Comparison of ENCODE assay signal across 16 cellular contexts in the genomic region with DNA sequence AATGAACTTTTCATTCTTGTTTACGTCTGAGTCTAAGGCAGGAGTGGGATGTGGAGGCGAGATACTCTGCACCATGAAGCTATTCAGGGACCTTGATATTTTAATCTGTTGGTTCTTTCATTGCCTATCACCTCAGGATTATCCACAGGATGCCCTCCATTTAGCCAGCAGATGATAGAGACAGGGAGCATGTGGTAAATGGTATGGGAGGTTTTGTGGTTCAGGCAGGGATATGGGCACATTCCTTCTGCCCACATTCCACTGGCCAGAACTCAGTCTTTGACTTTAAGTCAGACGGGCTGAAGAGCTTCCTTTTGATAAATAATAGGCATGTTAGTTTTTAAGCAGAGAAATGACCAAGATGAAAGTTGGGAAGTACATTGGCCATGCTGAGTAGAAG.
DNase-seq lines count a peak whose midpoint lies in the region; ATAC-seq and TF ChIP-seq lines count a peak whose summit lies in the region.
"Had no signal": no experiment of that assay in that cellular context is flagged by ENCODE, and none has a peak within 500 bp of the region (broad histone marks: within the 10 kb centered on the region; RNA-seq: fewer than 3 reads in every experiment).

No MANE protein-coding gene starts in this region.

- no peaks in the 10 kb centered on the region for H3K9me2 ChIP-seq in GM23338 (ENCODE audit: insufficient read depth)

- H3K79me2 ChIP-seq in GM23338 (replicated peaks; ENCODE audit: insufficient read depth) (no peaks in the 10 kb centered on the region), trophoblast cell (ENCODE audit: control insufficient read depth, insufficient read depth, low read length, poor library complexity) (no peaks in the 10 kb centered on the region)

- peaks cover 35% of the 10 kb centered on the region for H3K36me3 Mint-ChIP-seq in GM23338 (ENCODE audit: low read depth)
- H3K36me3 Mint-ChIP-seq: natural killer cell treated with Interleukin-12 subunit alpha and Interleukin-12 subunit beta and Interleukin-15 and Interleukin-18, amount 100 ng/mL, for 72 hours had no signal

- H3K4me3 ChIP-seq in GM23338 (no peak overlapping the region), fibroblast of villous mesenchyme (ENCODE audit: low read depth, low read length) (no peak overlapping the region), trophoblast cell (ENCODE audit: low read depth, low read length) (no peak overlapping the region)
- H3K4me3 ChIP-seq: esophagus muscularis mucosa had no signal

- H2AK5ac ChIP-seq in trophoblast cell (ENCODE audit: low read length): no peak overlapping the region

- no peak overlapping the region for H3K9ac ChIP-seq in trophoblast cell (ENCODE audit: low read length)

- H3K36me3 ChIP-seq in GM23338 (ENCODE audit: insufficient read depth): peaks cover 15% of the 10 kb centered on the region
- no peaks in the 10 kb centered on the region for H3K36me3 ChIP-seq in trophoblast cell (ENCODE audit: control insufficient read depth in 1 of 2, insufficient read depth in 2 of 2, low read length in 2 of 2)
- H3K36me3 ChIP-seq: esophagus muscularis mucosa had no signal

- H3K9me3 Mint-ChIP-seq in GM23338: peaks cover 29% of the 10 kb centered on the region

- peaks cover 7% of the 10 kb centered on the region for H3K79me1 ChIP-seq in trophoblast cell (ENCODE audit: low read length)

- peaks cover 8% of the 10 kb centered on the region; the same call in 1 of the 2 replicates for H3F3A ChIP-seq in GM23338 (replicated peaks; ENCODE audit: low read depth)

- H4K91ac ChIP-seq in trophoblast cell (ENCODE audit: low read depth, low read length): no peak overlapping the region

- no CpG with 5 or more reads among the region's 3 CpGs for WGBS in trophoblast cell (ENCODE audit: extremely low coverage, insufficient coverage, insufficient read length)

- H2AFZ ChIP-seq in GM23338: no peak overlapping the region
- no peak overlapping the region for H2AFZ ChIP-seq in trophoblast cell (ENCODE audit: insufficient read depth, low read length, poor library complexity)

- no peak overlapping the region for H3K23ac ChIP-seq in trophoblast cell (ENCODE audit: low read length)

- H3K9me3 ChIP-seq in trophoblast cell (ENCODE audit: insufficient read depth, low read depth, low read length): no peaks in the 10 kb centered on the region
- H3K9me3 ChIP-seq: esophagus muscularis mucosa had no signal

- no peaks in the 10 kb centered on the region for H4K20me1 ChIP-seq in GM23338 (replicated peaks; ENCODE audit: insufficient read depth)

- H3K14ac ChIP-seq in trophoblast cell (ENCODE audit: low read length): no peak overlapping the region

- H2BK12ac ChIP-seq in trophoblast cell (ENCODE audit: low read length): peak overlapping the region; percentile 30

- peak; percentile 56 for ATAC-seq in GM23338
- ATAC-seq: activated CD8-positive, alpha-beta T cell treated with anti-CD3 and anti-CD28 coated beads for 36 hours; activated T-helper 17 cell treated with anti-CD3 and anti-CD28 coated beads, Interleukin-2, amount 50 U/mL, for 72 hours; left ventricle myocardium superior; natural killer cell treated with Interleukin-12 subunit alpha and Interleukin-12 subunit beta and Interleukin-15 and Interleukin-18, amount 100 ng/mL, for 72 hours; Panc1 had no signal

- DNase-seq in GM23338 (ENCODE audit: low spot score) (peak; percentile 59), RPMI7951 (ENCODE audit: low read depth) (peak; percentile 79), fibroblast of villous mesenchyme (ENCODE audit: low read depth) (peak; percentile 71), trophoblast cell (peak in 1 of 2 donors; percentile 45), NCI-H82 treated with DMSO at 0.1 percent for 48 hours (lab: John Stamatoyannopoulos, UW; ENCODE audit: unreplicated experiment) (no peak), GDM1 (lab: John Stamatoyannopoulos, UW) (no peak), middle frontal gyrus (ENCODE audit: extremely low spot score, low spot score) (no peak)
- DNase-seq: activated CD8-positive, alpha-beta T cell treated with anti-CD3 and anti-CD28 coated beads for 36 hours; aorta; left ventricle myocardium superior; NCI-H2029 treated with DMSO at 0.1 percent for 48 hours; NCI-H748 treated with DMSO at 0.1 percent for 48 hours had no signal

- H3K27me3 ChIP-seq in GM23338 (ENCODE audit: insufficient read depth): no peaks in the 10 kb centered on the region
- no peaks in the 10 kb centered on the region for H3K27me3 ChIP-seq in trophoblast cell (ENCODE audit: insufficient read depth, low read length)
- H3K27me3 ChIP-seq: esophagus muscularis mucosa had no signal

- H3K27ac ChIP-seq in GM23338 (ENCODE audit: low read depth) (peak overlapping the region; percentile 97), trophoblast cell (ENCODE audit: low read depth, low read length) (no peak overlapping the region)
- H3K27ac ChIP-seq: esophagus muscularis mucosa had no signal

- peaks cover 55% of the 10 kb centered on the region for H3K4me1 Mint-ChIP-seq in GM23338
- H3K4me1 Mint-ChIP-seq: activated T-helper 17 cell treated with anti-CD3 and anti-CD28 coated beads, Interleukin-2, amount 50 U/mL, for 72 hours had no signal

- no peak overlapping the region for H3K18ac ChIP-seq in trophoblast cell (ENCODE audit: low read length)

- no peak overlapping the region for H3K4me3 Mint-ChIP-seq in GM23338
- H3K4me3 Mint-ChIP-seq: activated CD8-positive, alpha-beta T cell treated with anti-CD3 and anti-CD28 coated beads for 36 hours; activated T-helper 17 cell treated with anti-CD3 and anti-CD28 coated beads, Interleukin-2, amount 50 U/mL, for 72 hours; natural killer cell treated with Interleukin-12 subunit alpha and Interleukin-12 subunit beta and Interleukin-15 and Interleukin-18, amount 100 ng/mL, for 72 hours had no signal

- peaks cover 4% of the 10 kb centered on the region for H3K27me3 Mint-ChIP-seq in GM23338 (ENCODE audit: insufficient read depth, low read depth, poor library complexity)
- H3K27me3 Mint-ChIP-seq: activated CD8-positive, alpha-beta T cell treated with anti-CD3 and anti-CD28 coated beads for 36 hours; natural killer cell treated with Interleukin-12 subunit alpha and Interleukin-12 subunit beta and Interleukin-15 and Interleukin-18, amount 100 ng/mL, for 72 hours had no signal

- no peak overlapping the region for H4K12ac ChIP-seq in trophoblast cell (ENCODE audit: low read depth, low read length)

- TF ChIP-seq CTCF in GM23338 (conservative IDR thresholded peaks at IDR 0.05; ENCODE audit: low read depth in 2 of 2): no peak
- TF ChIP-seq CTCF in fibroblast of villous mesenchyme (IDR thresholded peaks at IDR 0.05; ENCODE audit: insufficient read depth, low read depth, low read length): no peak

- H2BK120ac ChIP-seq in trophoblast cell (ENCODE audit: insufficient read depth, low read length, poor library complexity): no peak overlapping the region

- no peak overlapping the region for H4K8ac ChIP-seq in trophoblast cell (ENCODE audit: low read depth, low read length)

- no peak overlapping the region for H3K4ac ChIP-seq in trophoblast cell (ENCODE audit: low read depth, low read length)

- H3K4me1 ChIP-seq in GM23338 (ENCODE audit: insufficient read depth) (peaks cover 50% of the 10 kb centered on the region), trophoblast cell (ENCODE audit: control insufficient read depth in 1 of 2, insufficient read depth in 2 of 2, low read length in 2 of 2) (peaks cover 4 to 13% of the 10 kb centered on the region in 2 experiments)

- H3K27ac Mint-ChIP-seq in GM23338: peak overlapping the region; percentile 90
- H3K27ac Mint-ChIP-seq: activated CD8-positive, alpha-beta T cell treated with anti-CD3 and anti-CD28 coated beads for 36 hours; activated T-helper 17 cell treated with anti-CD3 and anti-CD28 coated beads, Interleukin-2, amount 50 U/mL, for 72 hours; natural killer cell treated with Interleukin-12 subunit alpha and Interleukin-12 subunit beta and Interleukin-15 and Interleukin-18, amount 100 ng/mL, for 72 hours had no signal

- no peak overlapping the region for H2BK5ac ChIP-seq in trophoblast cell (ENCODE audit: low read depth, low read length, poor library complexity)

- H3K4me2 ChIP-seq in GM23338 (peak overlapping the region; percentile 10), trophoblast cell (ENCODE audit: low read length) (no peak overlapping the region)

TF ChIP-seq in GM23338, 12 proteins besides CTCF, POLR2A, EP300 and RAD21 (continues in another document):
- no peak for TF ChIP-seq ZNF331 (CRISPR knock-in tag; IDR thresholded peaks at IDR 0.05; ENCODE audit: low read depth)

Comparison
In these comparisons a context has a peak if more than half of its experiments do, and no peak if none do; other contexts are left out.
1. DNase-seq: peak in GM23338 (single experiment), RPMI7951 (single experiment) and fibroblast of villous mesenchyme (single experiment); none in NCI-H82 treated with DMSO at 0.1 percent for 48 hours (single experiment), GDM1 (single experiment) and middle frontal gyrus (single experiment).